1 cellular context compared by ENCODE assay signal in genomic region chr19:1279782-1280341, GRCh38.
TF ChIP-seq lines count a peak whose summit lies in the region.

No MANE protein-coding gene starts in this region.

TF ChIP-seq in K562, 482 proteins besides CTCF, POLR2A, EP300 and RAD21 (continued from another document and continues in another):
- peak; percentile 94 for TF ChIP-seq RBM25 (IDR thresholded peaks at IDR 0.05; ENCODE audit: low read depth, low read length, severe bottlenecking)
- no peak for TF ChIP-seq ATF2 (CRISPR knock-in tag; IDR thresholded peaks at IDR 0.05)
- TF ChIP-seq ZNF444 (CRISPR knock-in tag; IDR thresholded peaks at IDR 0.05): no peak
- TF ChIP-seq CEBPB (tag; IDR thresholded peaks at IDR 0.05): no peak
- no peak for TF ChIP-seq ZNF184 (CRISPR knock-in tag; IDR thresholded peaks at IDR 0.05)
- TF ChIP-seq STAT6 (CRISPR knock-in tag; IDR thresholded peaks at IDR 0.05): no peak
- no peak for TF ChIP-seq ZNF143 (CRISPR knock-in tag; IDR thresholded peaks at IDR 0.05)
- no peak for TF ChIP-seq POLR2AphosphoS2 (IDR thresholded peaks at IDR 0.05; ENCODE audit: low read length)
- TF ChIP-seq BHLHE40 (IDR thresholded peaks at IDR 0.05; ENCODE audit: low read length): no peak
- no peak for TF ChIP-seq ZNF639 (CRISPR knock-in tag; conservative IDR thresholded peaks at IDR 0.05 in 1 of 2, IDR thresholded peaks at IDR 0.05 in 1 of 2)
- TF ChIP-seq ZKSCAN8 (CRISPR knock-in tag; IDR thresholded peaks at IDR 0.05): no peak
- no peak for TF ChIP-seq SRF (CRISPR knock-in tag; IDR thresholded peaks at IDR 0.05)
- TF ChIP-seq DACH1 (IDR thresholded peaks at IDR 0.05; ENCODE audit: partially characterized antibody): peak; percentile 20
- TF ChIP-seq EZH2 (IDR thresholded peaks at IDR 0.05; ENCODE audit: borderline replicate concordance, low read depth, low read length): no peak
- no peak for TF ChIP-seq ZBTB34 (CRISPR knock-in tag; IDR thresholded peaks at IDR 0.05)
- no peak for TF ChIP-seq CBFA2T3 (IDR thresholded peaks at IDR 0.05)
- no peak for TF ChIP-seq TCF7L2 (IDR thresholded peaks at IDR 0.05; ENCODE audit: low read depth, low read length)
- no peak for TF ChIP-seq ATF4 (CRISPR knock-in tag; IDR thresholded peaks at IDR 0.05)
- TF ChIP-seq TAL1 (IDR thresholded peaks at IDR 0.05): no peak
- no peak for TF ChIP-seq ZNF551 (CRISPR knock-in tag; IDR thresholded peaks at IDR 0.05)
- 0 out of 2 replicates have a peak, but pooled peaks have one; percentile 12 for TF ChIP-seq TCF3 (CRISPR knock-in tag; IDR thresholded peaks at IDR 0.05)
- TF ChIP-seq ZFP91 (CRISPR knock-in tag; IDR thresholded peaks at IDR 0.05): no peak
- no peak for TF ChIP-seq ZNF408 (CRISPR knock-in tag; IDR thresholded peaks at IDR 0.05; ENCODE audit: low read depth)
- TF ChIP-seq HDAC1 (IDR thresholded peaks at IDR 0.05): 0 out of 4 replicates have a peak, but pooled peaks have one; percentile 39 to 47
- TF ChIP-seq ZNF76 (CRISPR knock-in tag; IDR thresholded peaks at IDR 0.05; ENCODE audit: borderline replicate concordance): no peak
- no peak for TF ChIP-seq PCBP2 (IDR thresholded peaks at IDR 0.05; ENCODE audit: low read depth, low read length, poor library complexity, severe bottlenecking)
- TF ChIP-seq MGA (IDR thresholded peaks at IDR 0.05): no peak
- TF ChIP-seq E2F4 (CRISPR knock-in tag; IDR thresholded peaks at IDR 0.05; ENCODE audit: low read depth): no peak
- TF ChIP-seq FOSL1 (tag; conservative IDR thresholded peaks at IDR 0.05): no peak
- no peak for TF ChIP-seq SOX6 (IDR thresholded peaks at IDR 0.05)
- no peak for TF ChIP-seq RBM17 (IDR thresholded peaks at IDR 0.05; ENCODE audit: borderline replicate concordance, low read depth, low read length)
- no peak for TF ChIP-seq ZNF699 (CRISPR knock-in tag; IDR thresholded peaks at IDR 0.05; ENCODE audit: insufficient replicate concordance)
- no peak for TF ChIP-seq ETV5 (CRISPR knock-in tag; IDR thresholded peaks at IDR 0.05; ENCODE audit: low read depth)
- TF ChIP-seq SMAD4 (CRISPR knock-in tag; conservative IDR thresholded peaks at IDR 0.05): no peak
- TF ChIP-seq E4F1 (CRISPR knock-in tag; IDR thresholded peaks at IDR 0.05; ENCODE audit: borderline replicate concordance): no peak
